ENCODE assay signal across 8 cellular contexts in the genomic region with DNA sequence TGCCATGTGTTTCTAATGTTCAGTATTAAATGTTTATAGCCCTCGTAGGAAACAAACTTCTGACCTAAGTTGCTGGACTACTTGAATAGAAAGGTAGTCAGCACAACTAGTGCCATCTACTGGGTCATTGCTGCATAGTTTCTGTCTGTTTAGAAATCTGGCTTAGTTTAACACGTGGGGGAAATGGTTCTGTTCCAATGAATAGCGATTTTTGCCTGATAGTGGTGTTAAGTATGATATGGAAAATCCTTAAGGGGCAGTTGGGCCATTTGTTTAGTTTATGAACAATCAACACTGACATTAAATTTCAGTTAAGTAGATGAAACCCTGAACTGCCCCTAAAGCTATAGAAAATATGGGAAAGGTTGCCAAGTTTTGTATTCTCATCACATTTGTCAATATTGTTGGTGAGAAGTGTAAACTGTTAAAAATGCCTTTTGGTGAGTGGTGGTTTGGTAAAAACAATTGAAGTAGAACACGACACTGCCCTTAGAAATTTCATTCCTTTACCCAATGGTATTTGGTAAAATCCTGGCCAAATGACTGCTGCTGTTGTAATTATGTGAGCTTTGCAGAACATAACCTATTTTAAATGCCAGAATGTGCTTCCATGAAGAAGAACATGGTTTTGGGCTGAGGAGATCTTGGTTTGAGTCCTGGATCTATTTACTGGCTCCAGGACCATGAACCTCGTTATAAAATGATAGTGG. TPM values are rescaled to one million over a fixed set of nuclear protein-coding genes. Genes with fewer than 3 reads are reported as not detected.
DNase-seq lines count a peak whose midpoint lies in the region; ATAC-seq, FAIRE-seq and TF ChIP-seq lines count a peak whose summit lies in the region.

No MANE protein-coding gene starts in this region.

- no peaks in the 10 kb centered on the region for H3K79me2 ChIP-seq in H1 (ENCODE audit: control insufficient read depth in 1 of 2, insufficient read depth in 2 of 2, low read length in 2 of 2)

- H4K20me1 ChIP-seq in H1 (replicated peaks in 1 of 2; ENCODE audit: control insufficient read depth in 1 of 2, insufficient read depth in 2 of 2, low read length in 2 of 2) = no peaks in the 10 kb centered on the region

- no peaks in the 10 kb centered on the region for H3K9me3 ChIP-seq in BE2C
- no peaks in the 10 kb centered on the region for H3K9me3 ChIP-seq in H1 (ENCODE audit: insufficient read depth in 2 of 2, low read depth in 1 of 2, low read length in 1 of 2)

- no peak overlapping the region for H4K5ac ChIP-seq in H1 (ENCODE audit: insufficient read length, low read depth, low read length)

- FAIRE-seq in TTC549 (lab: Jason Lieb, UNC) (peak; percentile 90), H1 (lab: Jason Lieb, UNC) (peak; percentile 84)

- H2AFZ ChIP-seq in H1 (ENCODE audit: low read length) = no peak overlapping the region

- peak; percentile 69 to 79 for TF ChIP-seq RAD21 in H1 (IDR thresholded peaks at IDR 0.05 in 1 of 2, conservative IDR thresholded peaks at IDR 0.05 in 1 of 2; ENCODE audit: low read depth in 2 of 2, low read length in 2 of 2)

- peak; percentile 91 for TF ChIP-seq CTCF in BE2C (IDR thresholded peaks at IDR 0.05; ENCODE audit: low read depth, low read length)
- TF ChIP-seq CTCF in GM13976 (IDR thresholded peaks at IDR 0.05; ENCODE audit: borderline replicate concordance, control extremely low read depth, extremely low read depth, insufficient read depth, missing control alignments) = peak; percentile 51
- peak in 2 of 3 experiments; percentile 68 to 81; a peak in 3 of 4 replicates for TF ChIP-seq CTCF in H1 (IDR thresholded peaks at IDR 0.05; ENCODE audit: control extremely low read depth in 1 of 3, insufficient read depth in 1 of 3, low read depth in 1 of 3, low read length in 3 of 3)

- H2BK15ac ChIP-seq in H1 (ENCODE audit: low read length) = no peak overlapping the region

- H4K91ac ChIP-seq in H1 (replicated peaks; ENCODE audit: insufficient read length, low read length) = no peak overlapping the region

- CTCF ChIA-PET in H1 (lab: Charles Lee; ENCODE audit: partially characterized antibody) = interaction anchor here (0.6 to 2.8 kb wide), 16 partner anchors 10 to 140 kb away, joined by 3 to 16 read pairs (median 4); no protein-coding TSS in a partner anchor

- H3K79me1 ChIP-seq in H1 (ENCODE audit: low read depth, low read length) = no peaks in the 10 kb centered on the region

- H3K9ac ChIP-seq in H1 (replicated peaks in 1 of 4; ENCODE audit: extremely low read depth in 1 of 4, low read depth in 3 of 4, low read length in 3 of 4) = no peak overlapping the region

- DNase-seq in BE2C (peak; percentile 45), GM13976 (ENCODE audit: low spot score) (peak; percentile 66), NCI-H1694 (lab: John Stamatoyannopoulos, UW) (peak; percentile 64), H1 (ENCODE audit: low read depth in 1 of 2, low spot score in 2 of 2) (no peak), middle frontal gyrus (ENCODE audit: extremely low spot score, low spot score) (peak; percentile 47), KG1 (lab: John Stamatoyannopoulos, UW) (no peak)

- no peak overlapping the region for H2BK5ac ChIP-seq in H1 (ENCODE audit: low read depth, low read length)

- no peak overlapping the region for H3K4me2 ChIP-seq in H1 (ENCODE audit: insufficient read depth in 1 of 2, low read depth in 2 of 2, low read length in 2 of 2)

- no peak overlapping the region for H4K8ac ChIP-seq in H1 (ENCODE audit: extremely low read depth, insufficient read depth, low read length)

- peak; percentile 79 for ATAC-seq in HG02759 (IDR thresholded peaks at IDR 0.05; ENCODE audit: unreplicated experiment)

- H3K14ac ChIP-seq in H1 (ENCODE audit: insufficient read length) = no peak overlapping the region

- no peaks in the 10 kb centered on the region; the same call in 1 of the 2 replicates for H3K4me1 ChIP-seq in BE2C
- no peaks in the 10 kb centered on the region for H3K4me1 ChIP-seq in H1 (replicated peaks in 1 of 4; ENCODE audit: control insufficient read depth in 3 of 4, insufficient read depth in 4 of 4, low read length in 3 of 4)

- H2BK120ac ChIP-seq in H1 (replicated peaks; ENCODE audit: low read depth, low read length) = no peak overlapping the region

- H3K23ac ChIP-seq in H1 (ENCODE audit: insufficient read length) = no peak overlapping the region

- TF ChIP-seq EP300 in H1 (IDR thresholded peaks at IDR 0.05; ENCODE audit: borderline replicate concordance in 1 of 2, low read depth in 2 of 2, low read length in 2 of 2) = no peak

- no peak overlapping the region for H2BK12ac ChIP-seq in H1 (ENCODE audit: low read depth, low read length)

- POLR2A ChIA-PET in H1 (lab: Charles Lee; ENCODE audit: partially characterized antibody) = no interaction called here

- no peaks in the 10 kb centered on the region for H3K27me3 ChIP-seq in BE2C
- no peaks in the 10 kb centered on the region for H3K27me3 ChIP-seq in H1 (replicated peaks in 1 of 4; ENCODE audit: control insufficient read depth in 3 of 4, extremely low read depth in 1 of 4, insufficient read depth in 3 of 4, low read length in 3 of 4)

- 50% methylated on average over 5 of the region's 5 CpGs; no CpG with 5 or more reads in 1 of the 2 experiments for WGBS in H1 (ENCODE audit: extremely low coverage in 1 of 2, insufficient coverage in 1 of 2, insufficient read length in 1 of 2, insufficient replicate concordance in 2 of 2, low coverage in 1 of 2, low lambda C conversion rate in 2 of 2, missing lambda C conversion rate in 1 of 2), 2 experiments

- no peaks in the 10 kb centered on the region for H3K23me2 ChIP-seq in H1 (ENCODE audit: low read depth, low read length)

- no peak overlapping the region for H2BK20ac ChIP-seq in H1 (ENCODE audit: low read length)

- H3K18ac ChIP-seq in H1 (ENCODE audit: extremely low read depth, low read length) = no peak overlapping the region

- no peaks in the 10 kb centered on the region for H3K36me3 ChIP-seq in BE2C
- no peaks in the 10 kb centered on the region; a peak in 1 of 8 replicates for H3K36me3 ChIP-seq in H1 (ENCODE audit: control insufficient read depth in 2 of 4, insufficient read depth in 4 of 4, low read length in 3 of 4)

- in situ Hi-C loops in GM13976 (cut with MboI; ENCODE audit: low sequenced_read_pairs, unreplicated experiment) = loop anchor here (5.0 kb wide), 1 partner anchor 124 kb away; no protein-coding TSS in a partner anchor

- H3K27ac ChIP-seq in H1 (ENCODE audit: low read depth, low read length) = no peak overlapping the region

- no peak overlapping the region for H3K56ac ChIP-seq in H1 (replicated peaks; ENCODE audit: insufficient read length, low read depth, low read length)

- no peak overlapping the region for H3K4ac ChIP-seq in H1 (replicated peaks; ENCODE audit: insufficient read length, low read depth, low read length)

- no peak overlapping the region for H3K4me3 ChIP-seq in BE2C (ENCODE audit: low read depth, low read length)
- H3K4me3 ChIP-seq in H1 (ENCODE audit: extremely low read depth in 1 of 4, insufficient read depth in 2 of 4, low read depth in 3 of 4, low read length in 4 of 4) = no peak overlapping the region

- H2AK5ac ChIP-seq in H1 (ENCODE audit: low read depth, low read length) = no peak overlapping the region

- TF ChIP-seq POLR2A in H1 (IDR thresholded peaks at IDR 0.05; ENCODE audit: control extremely low read depth in 1 of 2, low read depth in 2 of 2, low read length in 2 of 2) = no peak

TF ChIP-seq in H1, 55 proteins besides CTCF, POLR2A, EP300 and RAD21:
- no peak for TF ChIP-seq CREB1 (IDR thresholded peaks at IDR 0.05)
- TF ChIP-seq EZH2 (IDR thresholded peaks at IDR 0.05; ENCODE audit: low read depth, low read length, severe bottlenecking) = no peak
- no peak for TF ChIP-seq JUND (IDR thresholded peaks at IDR 0.05; ENCODE audit: low read length)
- TF ChIP-seq BACH1 (IDR thresholded peaks at IDR 0.05; ENCODE audit: low read length) = no peak
- TF ChIP-seq EGR1 (IDR thresholded peaks at IDR 0.05; ENCODE audit: borderline replicate concordance, low read depth, low read length) = no peak
- TF ChIP-seq HDAC6 (IDR thresholded peaks at IDR 0.05; ENCODE audit: low read depth, low read length) = no peak
- no peak for TF ChIP-seq ASH2L (IDR thresholded peaks at IDR 0.05; ENCODE audit: low read length)
- no peak for TF ChIP-seq RBBP5 (IDR thresholded peaks at IDR 0.05; ENCODE audit: borderline replicate concordance, low read depth, low read length)
- TF ChIP-seq TEAD4 (IDR thresholded peaks at IDR 0.05; ENCODE audit: low read depth, low read length) = no peak
- no peak for TF ChIP-seq SIRT6 (IDR thresholded peaks at IDR 0.05; ENCODE audit: low read length)
- no peak for TF ChIP-seq NANOG (IDR thresholded peaks at IDR 0.05; ENCODE audit: insufficient read depth, low read depth, low read length, poor library complexity, severe bottlenecking)

RNA-seq across cellular contexts. Expression of a gene that starts 13.2 kb away (rescaled TPM):
- 2.1 TPM for polyA plus RNA-seq in BE2C (2012; ENCODE audit: insufficient read depth, insufficient read length, low read depth)
- total RNA-seq in H1 (2021; fragmentation: NEBNext Ultra II Directional; extraction: Animal tissue kit (Norgen Biotek cat#: 25700)) = 4.8 and 5.0 TPM in 2 replicates
- polyA plus RNA-seq in H1 (2011; rRNA removed) = 0.58 and 0.63 TPM in 2 replicates
- 0.81 TPM for polyA plus RNA-seq in H1 (2011; cell fraction: cytosol; rRNA removed)
- 3.3 TPM for polyA plus RNA-seq in H1 (2011; cell fraction: nucleus; rRNA removed)
- polyA plus RNA-seq in H1 (2012, experiment 1 of 2) = 0.89 to 2.0 TPM (median 1.5 TPM) in 4 replicates
- 0.30 TPM for polyA plus RNA-seq in H1 (2012, experiment 2 of 2)
- polyA plus RNA-seq in H1 (2013, experiment 1 of 2) = 3.0 TPM
- polyA plus RNA-seq in H1 (2013, experiment 2 of 2) = 2.8 TPM
- polyA minus RNA-seq in H1 (2011; rRNA and poly(A)+ RNA removed) = 1.9 and 3.0 TPM in 2 replicates
- polyA minus RNA-seq in H1 (2011; cell fraction: cytosol; rRNA and poly(A)+ RNA removed) = 2.7 TPM
- 11.5 TPM for polyA minus RNA-seq in H1 (2011; cell fraction: nucleus; rRNA and poly(A)+ RNA removed)

Comparison
In these comparisons a context has a peak if more than half of its experiments do, and no peak if none do; other contexts are left out.
1. DNase-seq: peak in BE2C (single experiment), GM13976 (single experiment), NCI-H1694 (single experiment) and middle frontal gyrus (single experiment); none in H1 (0 of 2) and KG1 (single experiment).
2. Peak in every context shown above with its lines, with median percentiles within 50 percentile points of each other: CTCF ChIP-seq.